ENCODE assay signal across 24 cellular contexts in genomic region chr1:214270097-214270635, GRCh38.
"Had no signal": no experiment of that assay in that cellular context is flagged by ENCODE, and none has a peak within 500 bp of the region (broad histone marks: within the 10 kb centered on the region; RNA-seq: fewer than 3 reads in every experiment).

No MANE protein-coding gene starts in this region.

- H3K79me2 ChIP-seq: parathyroid adenoma had no signal

- H3K4me3 ChIP-seq: ascending aorta, heart right ventricle, tibial artery had no signal

- H3K27ac ChIP-seq: ascending aorta, parathyroid adenoma, tibial artery, VCaP had no signal

- H3K4me3 Mint-ChIP-seq: activated CD4-positive, alpha-beta T cell treated with anti-CD3 and anti-CD28 coated beads, Interleukin-2, amount 10 ng/mL, durations not matched to agents 7 days and 5 days; activated CD8-positive, alpha-beta memory T cell treated with anti-CD3 and anti-CD28 coated beads, Interleukin-2, amount 10 ng/mL, durations not matched to agents 7 days and 5 days; activated CD8-positive, alpha-beta T cell treated with anti-CD3 and anti-CD28 coated beads for 36 hours; activated naive CD4-positive, alpha-beta T cell treated with anti-CD3 and anti-CD28 coated beads, Interleukin-2, amount 50 U/mL, for 24 hours; activated T-helper 1 cell treated with anti-CD3 and anti-CD28 coated beads, Interleukin-12 subunit alpha, Interleukin-12 subunit beta, Interleukin-2, Interleukin-4 antibody, amounts not matched to agents 30 ng/mL and 10 ng/mL and 1 ng/mL, durations not matched to agents 14 hours and 24 hours and 36 hours; memory B cell; nephron progenitor cell; stimulated activated naive CD8-positive, alpha-beta T cell treated with anti-CD3 and anti-CD28 coated beads, Interleukin-15, Interleukin-2, amounts not matched to agents 100 ng/mL and 50 ng/mL, for 24 hours had no signal

- H3K36me3 ChIP-seq: ascending aorta, heart right ventricle, tibial artery had no signal

- H3K4me1 ChIP-seq: ascending aorta, parathyroid adenoma, tibial artery had no signal

- H3K9me3 Mint-ChIP-seq: activated CD4-positive, alpha-beta T cell treated with anti-CD3 and anti-CD28 coated beads, Interleukin-2, amount 10 ng/mL, durations not matched to agents 7 days and 5 days; activated naive CD4-positive, alpha-beta T cell treated with anti-CD3 and anti-CD28 coated beads, Interleukin-2, amount 50 U/mL, for 24 hours; activated T-helper 1 cell treated with anti-CD3 and anti-CD28 coated beads, Interleukin-12 subunit alpha, Interleukin-12 subunit beta, Interleukin-2, Interleukin-4 antibody, amounts not matched to agents 30 ng/mL and 10 ng/mL and 1 ng/mL, durations not matched to agents 14 hours and 24 hours and 36 hours; stimulated activated naive CD8-positive, alpha-beta T cell treated with anti-CD3 and anti-CD28 coated beads, Interleukin-15, Interleukin-2, amounts not matched to agents 100 ng/mL and 50 ng/mL, for 24 hours had no signal

- ATAC-seq: activated CD8-positive, alpha-beta memory T cell treated with anti-CD3 and anti-CD28 coated beads, Interleukin-2, amount 10 ng/mL, durations not matched to agents 7 days and 5 days; activated CD8-positive, alpha-beta T cell treated with anti-CD3 and anti-CD28 coated beads for 36 hours; esophagus mucosa; heart right ventricle; left colon; right cardiac atrium had no signal

- H3K27me3 ChIP-seq: ascending aorta had no signal

- H3K9ac ChIP-seq: parathyroid adenoma had no signal

- H3K4me1 Mint-ChIP-seq: activated CD4-positive, alpha-beta T cell treated with anti-CD3 and anti-CD28 coated beads, Interleukin-2, amount 10 ng/mL, durations not matched to agents 7 days and 5 days had no signal

- H3K36me3 Mint-ChIP-seq: activated CD8-positive, alpha-beta memory T cell treated with anti-CD3 and anti-CD28 coated beads, Interleukin-2, amount 10 ng/mL, durations not matched to agents 7 days and 5 days; activated naive CD4-positive, alpha-beta T cell treated with anti-CD3 and anti-CD28 coated beads, Interleukin-2, amount 50 U/mL, for 24 hours; memory B cell had no signal

- H2AFZ ChIP-seq: parathyroid adenoma had no signal

- H3K9me3 ChIP-seq: ascending aorta, heart right ventricle had no signal

- DNase-seq: activated CD4-positive, alpha-beta T cell treated with anti-CD3 and anti-CD28 coated beads, Interleukin-2, amount 10 ng/mL, durations not matched to agents 7 days and 5 days; activated CD4-positive, CD25-positive, alpha-beta regulatory T cell treated with anti-CD3 and anti-CD28 coated beads, Interleukin-2, amount 50 U/mL, for 72 hours; activated CD8-positive, alpha-beta memory T cell treated with anti-CD3 and anti-CD28 coated beads, Interleukin-2, amount 10 ng/mL, durations not matched to agents 7 days and 5 days; activated CD8-positive, alpha-beta T cell treated with anti-CD3 and anti-CD28 coated beads for 36 hours; activated gamma-delta T cell treated with Interleukin-2 at 50 U/mL for 16 hours; activated T-cell treated with anti-CD3 and anti-CD28 coated beads for 4 hours; central memory CD4-positive, alpha-beta T cell; dermis blood vessel endothelial cell; effector CD8-positive, alpha-beta T cell; heart right ventricle; islet precursor cell; left colon; nephron progenitor cell; right cardiac atrium; stimulated activated CD4-positive, alpha-beta T cell treated with anti-CD3 and anti-CD28 coated beads, Interleukin-1b, Interleukin-23, amount 100 ng/mL, for 48 hours; tibial artery had no signal
